Comparison of ENCODE assay signal across 4 cellular contexts in genomic region chr17:18387583-18387982, GRCh38. TPM values are rescaled to one million over a fixed set of nuclear protein-coding genes. Genes with fewer than 3 reads are reported as not detected.
"Had no signal": no experiment of that assay in that cellular context is flagged by ENCODE, and none has a peak within 500 bp of the region (broad histone marks: within the 10 kb centered on the region; RNA-seq: fewer than 3 reads in every experiment).

No MANE protein-coding gene starts in this region.

RNA-seq across cellular contexts. Expression of gene EVPLL, which starts 10.0 kb away (rescaled TPM):
- total RNA-seq: GM23248, H1, H7, HFFc6 had no signal
